9 cellular contexts compared by ENCODE assay signal in genomic region chr16:4371481-4372314, GRCh38. TPM values are rescaled to one million over a fixed set of nuclear protein-coding genes. Genes with fewer than 3 reads are reported as not detected.
DNase-seq lines count a peak whose midpoint lies in the region; ATAC-seq and FAIRE-seq lines count a peak whose summit lies in the region.
"Had no signal": no experiment of that assay in that cellular context is flagged by ENCODE, and none has a peak within 500 bp of the region (broad histone marks: within the 10 kb centered on the region; RNA-seq: fewer than 3 reads in every experiment).

TSS of gene VASN (plus strand) at chr16:4371848. CDS start at chr16:4380878, 9,030 bp downstream.

- DNase-seq in EH (ENCODE audit: low read depth) (peak; percentile 80), T-helper 22 cell (ENCODE audit: low read depth) (peak; percentile 57), anterior cingulate cortex (lab: John Stamatoyannopoulos, UW) (peak in 55 of 58 donors; percentile 16 to 91 (median 63)), hepatic stellate cell (ENCODE audit: low spot score) (peak; percentile 93), renal cortical epithelial cell (ENCODE audit: low read depth) (peak; percentile 40), urothelium cell line (ENCODE audit: low spot score) (peak; percentile 96)

- ATAC-seq in HG02798 (IDR thresholded peaks at IDR 0.05; ENCODE audit: poor library complexity, unreplicated experiment) (peak; percentile 75), GM18873 (IDR thresholded peaks at IDR 0.05; ENCODE audit: low FRiP score, unreplicated experiment) (no peak)

- peak; percentile 42 for FAIRE-seq in urothelium cell line (lab: Jason Lieb, UNC)
- FAIRE-seq: colon had no signal

RNA-seq across cellular contexts. Expression of gene VASN, which starts in this region (rescaled TPM):
- total RNA-seq in renal cortical epithelial cell, result 10.6 and 47.0 TPM in 2 replicates

Comparison
In these comparisons a context has a peak if more than half of its experiments do, and no peak if none do; other contexts are left out.
1. DNase-seq: peak in every context shown above with its lines; median percentile 96 in urothelium cell line; 93 in hepatic stellate cell; 80 in EH; 63 in anterior cingulate cortex; 57 in T-helper 22 cell; 40 in renal cortical epithelial cell.